Comparison of ENCODE assay signal across 28 cellular contexts in the genomic region with DNA sequence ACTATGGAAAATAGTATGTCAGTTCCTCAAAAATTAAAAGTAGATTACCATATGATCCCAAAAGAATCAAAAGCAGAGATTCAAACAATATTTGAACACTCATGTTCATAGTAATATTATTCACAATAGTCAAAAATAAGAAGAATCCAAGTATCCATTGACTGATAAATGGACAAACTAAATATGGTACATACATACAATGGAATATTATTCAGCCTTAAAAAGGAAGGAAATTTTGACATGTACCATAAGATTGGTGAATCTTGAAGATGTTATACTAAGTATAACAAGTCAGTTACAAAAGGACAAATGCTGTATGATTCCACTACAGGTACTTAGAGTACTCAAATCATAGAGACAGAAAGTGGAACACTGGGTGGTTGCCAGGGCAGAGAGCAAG.
"Had no signal": no experiment of that assay in that cellular context is flagged by ENCODE, and none has a peak within 500 bp of the region (broad histone marks: within the 10 kb centered on the region; RNA-seq: fewer than 3 reads in every experiment).

No MANE protein-coding gene starts in this region.

- H3K4me1 Mint-ChIP-seq: stimulated activated effector memory CD8-positive, alpha-beta T cell treated with anti-CD3 and anti-CD28 coated beads, Interleukin-12 subunit alpha, Interleukin-12 subunit beta, amount 100 ng/mL, for 72 hours; stimulated activated memory B cell treated with anti-CD40 and anti-IgM and Interleukin-4, amounts not matched to agents 10 μg/mL and 1 μg/mL and 100 μg/mL, for 72 hours; stimulated activated naive B cell treated with anti-CD40 and anti-IgM and Interleukin-4, amounts not matched to agents 10 μg/mL and 1 μg/mL and 100 μg/mL, for 72 hours; stimulated activated naive CD8-positive, alpha-beta T cell treated with anti-CD3 and anti-CD28 coated beads, Interleukin-15, amount 100 ng/mL, for 72 hours had no signal

- H3K27ac ChIP-seq: stomach, suprapubic skin, testis, thoracic aorta, thyroid gland, tibial artery, tibial nerve, transverse colon, upper lobe of left lung, upper lobe of right lung, uterus, vagina had no signal

- H3K4me1 ChIP-seq: suprapubic skin, testis, uterus, vagina had no signal

- ATAC-seq: stimulated activated effector memory CD8-positive, alpha-beta T cell treated with anti-CD3 and anti-CD28 coated beads, Interleukin-12 subunit alpha, Interleukin-12 subunit beta, amount 100 ng/mL, for 72 hours; stimulated activated memory B cell treated with anti-CD40 and anti-IgM and Interleukin-4, amounts not matched to agents 10 μg/mL and 1 μg/mL and 100 μg/mL, for 72 hours; stimulated activated naive B cell treated with anti-CD40 and anti-IgM and Interleukin-4, amounts not matched to agents 10 μg/mL and 1 μg/mL and 100 μg/mL, for 72 hours; stimulated activated naive CD8-positive, alpha-beta T cell treated with anti-CD3 and anti-CD28 coated beads, Interleukin-15, amount 100 ng/mL, for 72 hours; stimulated activated naive CD8-positive, alpha-beta T cell treated with anti-CD3 and anti-CD28 coated beads, Interleukin-15, Interleukin-2, amounts not matched to agents 100 U/mL and 50 U/mL, for 24 hours; upper lobe of right lung had no signal

- H3K9me3 ChIP-seq: stomach, suprapubic skin, testis, thoracic aorta, thyroid gland, tibial artery, tibial nerve, transverse colon, upper lobe of left lung, upper lobe of right lung, uterus, vagina had no signal

- H3K36me3 ChIP-seq: stomach, suprapubic skin, thoracic aorta, thyroid gland, tibial artery, tibial nerve, transverse colon, upper lobe of left lung, upper lobe of right lung, uterus, vagina had no signal

- H3K27ac Mint-ChIP-seq: stimulated activated effector memory CD8-positive, alpha-beta T cell treated with anti-CD3 and anti-CD28 coated beads, Interleukin-12 subunit alpha, Interleukin-12 subunit beta, amount 100 ng/mL, for 72 hours; stimulated activated memory B cell treated with anti-CD40 and anti-IgM and Interleukin-4, amounts not matched to agents 10 μg/mL and 1 μg/mL and 100 μg/mL, for 72 hours; stimulated activated naive B cell treated with anti-CD40 and anti-IgM and Interleukin-4, amounts not matched to agents 10 μg/mL and 1 μg/mL and 100 μg/mL, for 72 hours; stimulated activated naive CD8-positive, alpha-beta T cell treated with anti-CD3 and anti-CD28 coated beads, Interleukin-15, amount 100 ng/mL, for 72 hours; stimulated activated naive CD8-positive, alpha-beta T cell treated with anti-CD3 and anti-CD28 coated beads, Interleukin-15, Interleukin-2, amounts not matched to agents 100 ng/mL and 50 ng/mL, for 24 hours; type B pancreatic cell had no signal

- H3K9me3 Mint-ChIP-seq: stimulated activated effector memory CD8-positive, alpha-beta T cell treated with anti-CD3 and anti-CD28 coated beads, Interleukin-12 subunit alpha, Interleukin-12 subunit beta, amount 100 ng/mL, for 72 hours; stimulated activated naive CD8-positive, alpha-beta T cell treated with anti-CD3 and anti-CD28 coated beads, Interleukin-15, Interleukin-2, amounts not matched to agents 100 ng/mL and 50 ng/mL, for 24 hours; type B pancreatic cell had no signal

- H3K36me3 Mint-ChIP-seq: stimulated activated effector memory CD8-positive, alpha-beta T cell treated with anti-CD3 and anti-CD28 coated beads, Interleukin-12 subunit alpha, Interleukin-12 subunit beta, amount 100 ng/mL, for 72 hours; stimulated activated memory B cell treated with anti-CD40 and anti-IgM and Interleukin-4, amounts not matched to agents 10 μg/mL and 1 μg/mL and 100 μg/mL, for 72 hours; stimulated activated naive B cell treated with anti-CD40 and anti-IgM and Interleukin-4, amounts not matched to agents 10 μg/mL and 1 μg/mL and 100 μg/mL, for 72 hours; type B pancreatic cell had no signal

- H3K4me3 Mint-ChIP-seq: stimulated activated effector memory CD8-positive, alpha-beta T cell treated with anti-CD3 and anti-CD28 coated beads, Interleukin-12 subunit alpha, Interleukin-12 subunit beta, amount 100 ng/mL, for 72 hours; stimulated activated memory B cell treated with anti-CD40 and anti-IgM and Interleukin-4, amounts not matched to agents 10 μg/mL and 1 μg/mL and 100 μg/mL, for 72 hours; stimulated activated naive B cell treated with anti-CD40 and anti-IgM and Interleukin-4, amounts not matched to agents 10 μg/mL and 1 μg/mL and 100 μg/mL, for 72 hours; stimulated activated naive CD8-positive, alpha-beta T cell treated with anti-CD3 and anti-CD28 coated beads, Interleukin-15, amount 100 ng/mL, for 72 hours; stimulated activated naive CD8-positive, alpha-beta T cell treated with anti-CD3 and anti-CD28 coated beads, Interleukin-15, Interleukin-2, amounts not matched to agents 100 ng/mL and 50 ng/mL, for 24 hours; type B pancreatic cell had no signal

- H3K27me3 ChIP-seq: stomach, suprapubic skin, testis, thyroid gland, tibial artery, tibial nerve, transverse colon, upper lobe of left lung, upper lobe of right lung, uterus, vagina had no signal

- H3K4me3 ChIP-seq: stomach, suprapubic skin, testis, thoracic aorta, thyroid gland, tibial artery, tibial nerve, transverse colon, upper lobe of left lung, upper lobe of right lung, uterus, vagina had no signal

- DNase-seq: stimulated activated CD4-positive, alpha-beta T cell treated with anti-CD3 and anti-CD28 coated beads, Interleukin-2, amount 100 ng/mL, for 48 hours; stimulated activated CD4-positive, alpha-beta T cell treated with anti-CD3 and anti-CD28 coated beads, Interleukin-4, amount 100 ng/mL, for 1 hour; stimulated activated CD4-positive, alpha-beta T cell treated with anti-CD3 and anti-CD28 coated beads, Interleukin-4, amount 100 ng/mL, for 24 hours; stimulated activated CD4-positive, alpha-beta T cell treated with anti-CD3 and anti-CD28 coated beads, Interleukin-4, amount 100 ng/mL, for 4 hours; stimulated activated CD8-positive, alpha-beta memory T cell treated with anti-CD3 and anti-CD28 coated beads, Interleukin-4, amount 100 ng/mL, for 48 hours; stimulated activated naive B cell treated with anti-CD40 and anti-IgM and Interleukin-4, amounts not matched to agents 10 μg/mL and 1 μg/mL and 100 μg/mL, for 72 hours; stimulated activated naive CD4-positive, alpha-beta T cell; stimulated activated naive CD4-positive, alpha-beta T cell treated with Interleukin-2 at 50 U/mL for 16 hours; stimulated activated naive CD8-positive, alpha-beta T cell treated with anti-CD3 and anti-CD28 coated beads, Interleukin-15, amount 100 ng/mL, for 72 hours; stimulated activated naive CD8-positive, alpha-beta T cell treated with anti-CD3 and anti-CD28 coated beads, Interleukin-15, Interleukin-2, amounts not matched to agents 100 U/mL and 50 U/mL, for 24 hours; stomach; substantia nigra; testis; thyroid gland; tibial artery; transverse colon; trophoblast cell; upper lobe of left lung; upper lobe of right lung; uterus had no signal

- H3K27me3 Mint-ChIP-seq: type B pancreatic cell had no signal
